In the genomic region with DNA sequence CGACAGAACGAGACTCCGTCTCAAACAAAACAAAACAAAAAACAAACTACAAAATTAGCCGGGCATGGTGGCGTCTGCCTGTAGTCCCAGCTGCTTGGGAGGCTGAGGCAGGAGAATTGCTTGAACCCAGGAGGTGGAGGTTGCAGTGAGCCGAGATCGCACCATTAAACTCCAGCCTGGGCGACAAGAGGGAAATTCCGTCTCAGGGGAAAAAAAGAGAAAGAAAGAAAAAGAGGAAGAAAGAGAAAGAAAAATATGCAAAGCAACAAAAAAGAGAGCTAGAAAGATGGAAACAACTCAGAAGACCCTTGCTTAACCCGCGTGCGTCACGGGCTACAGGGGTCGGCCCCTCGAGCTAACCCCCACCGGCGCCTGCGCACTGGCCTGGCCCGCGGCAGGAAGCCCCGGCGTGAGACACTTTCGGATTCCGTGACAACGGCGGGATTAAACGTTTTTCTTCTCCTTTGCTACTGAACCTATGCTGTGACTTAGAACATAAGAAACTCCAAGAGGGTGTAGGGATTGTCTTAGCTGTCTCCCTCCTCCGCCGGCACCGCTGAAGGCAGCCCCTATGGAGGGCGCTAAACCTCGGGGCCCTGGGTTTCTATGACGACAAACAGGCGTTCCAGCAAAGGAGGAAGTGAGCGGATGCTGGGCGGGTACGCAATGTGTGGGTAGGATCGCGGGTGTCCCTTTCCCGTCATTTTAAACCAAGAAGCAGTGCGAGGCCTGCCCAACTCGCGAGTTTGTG, we compare ENCODE assay signal across 1 cellular context.
TF ChIP-seq lines count a peak whose summit lies in the region.

Gene AXDND1 (plus strand): TSS at position 630 of the 751 bp plus-strand sequence. CDS start 539 bp downstream, outside the sequence.

TF ChIP-seq in GM23338, 12 proteins besides CTCF, POLR2A, EP300 and RAD21 (continued from another document):
- TF ChIP-seq ETS1 (IDR thresholded peaks at IDR 0.05) (peak; percentile 49; the same call in 1 of the 2 replicates), JUNB (IDR thresholded peaks at IDR 0.05; ENCODE audit: unreplicated experiment) (no peak), CREB1 (CRISPR knock-in tag; IDR thresholded peaks at IDR 0.05; ENCODE audit: low read depth) (peak; percentile 74; the same call in 1 of the 2 replicates), ZNF331 (CRISPR knock-in tag; IDR thresholded peaks at IDR 0.05; ENCODE audit: low read depth) (no peak)
